In the genomic region with DNA sequence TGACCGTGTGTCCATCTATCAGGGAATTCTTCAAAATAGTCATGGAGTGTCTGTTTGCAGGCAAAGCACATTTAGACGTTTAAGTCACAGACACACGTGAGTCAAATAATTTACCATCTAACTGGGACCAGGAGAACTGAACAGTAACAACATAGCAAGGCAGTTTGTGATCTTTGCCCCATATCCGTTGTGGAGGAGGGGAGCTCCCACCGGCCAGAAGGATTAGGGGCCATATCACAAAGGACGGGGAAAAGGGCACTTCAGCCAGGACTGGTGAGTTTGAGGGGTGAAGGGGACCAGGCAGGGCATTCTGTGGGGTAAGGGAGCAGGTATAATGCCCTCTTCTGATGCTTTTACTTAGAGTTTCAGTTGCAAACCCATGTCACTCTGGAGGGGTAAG, we compare ENCODE assay signal across 19 cellular contexts. TPM values are rescaled to one million over a fixed set of nuclear protein-coding genes. Genes with fewer than 3 reads are reported as not detected.
DNase-seq lines count a peak whose midpoint lies in the region; ATAC-seq and TF ChIP-seq lines count a peak whose summit lies in the region.
"Had no signal": no experiment of that assay in that cellular context is flagged by ENCODE, and none has a peak within 500 bp of the region (broad histone marks: within the 10 kb centered on the region; RNA-seq: fewer than 3 reads in every experiment).

No MANE protein-coding gene starts in this region.

- no peaks in the 10 kb centered on the region for H3K9me3 Mint-ChIP-seq in brain
- H3K9me3 Mint-ChIP-seq in progenitor cell of endocrine pancreas (ENCODE audit: low read depth) = no peaks in the 10 kb centered on the region
- no peaks in the 10 kb centered on the region for H3K9me3 Mint-ChIP-seq in immature natural killer cell
- H3K9me3 Mint-ChIP-seq: CD8-positive, alpha-beta memory T cell had no signal

- H3K4me3 Mint-ChIP-seq in brain (no peak overlapping the region), progenitor cell of endocrine pancreas (ENCODE audit: low read depth) (no peak overlapping the region), immature natural killer cell (no peak overlapping the region)
- H3K4me3 Mint-ChIP-seq: CD8-positive, alpha-beta memory T cell had no signal

- H3K4me3 ChIP-seq in mucosa of descending colon = no peak overlapping the region
- H3K4me3 ChIP-seq: MG63, SJCRH30 had no signal

- ATAC-seq in mucosa of descending colon (peak; percentile 21), GM18909 (IDR thresholded peaks at IDR 0.05; ENCODE audit: poor library complexity, unreplicated experiment) (no peak), Right ventricle myocardium superior (ENCODE audit: poor library complexity) (no peak)

- no peaks in the 10 kb centered on the region for H3K27me3 Mint-ChIP-seq in brain
- H3K27me3 Mint-ChIP-seq in progenitor cell of endocrine pancreas = no peaks in the 10 kb centered on the region
- peaks cover 0 to 3% (median 2%) of the 10 kb centered on the region in 3 donors for H3K27me3 Mint-ChIP-seq in immature natural killer cell (ENCODE audit: low read depth in 3 of 3)
- H3K27me3 Mint-ChIP-seq: CD8-positive, alpha-beta memory T cell had no signal

- DNase-seq in NCI-H526 (lab: John Stamatoyannopoulos, UW) = peak; percentile 37 to 48
- peak in 1 of 3 donors; percentile 62 for DNase-seq in mucosa of descending colon
- no peak for DNase-seq in progenitor cell of endocrine pancreas (ENCODE audit: low spot score, unreplicated experiment)
- DNase-seq in immature natural killer cell = no peak
- DNase-seq in iPS-NIHi7 (ENCODE audit: extremely low spot score) = no peak
- DNase-seq in Right ventricle myocardium superior = no peak
- DNase-seq: AML-193; C1 segment of cervical spinal cord; CD8-positive, alpha-beta memory T cell; Kasumi-1; MG63; NCI-H1417; NCI-H1694 treated with DMSO at 0.1 percent for 48 hours; NCI-H2081 treated with DMSO at 0.1 percent for 48 hours; NCI-H2171 treated with DMSO at 0.1 percent for 48 hours; NCI-H446 treated with DMSO at 0.1 percent for 48 hours; SJCRH30 had no signal

- peaks cover 36% of the 10 kb centered on the region for H3K4me1 ChIP-seq in mucosa of descending colon (ENCODE audit: low read depth)
- H3K4me1 ChIP-seq: SJCRH30 had no signal

- peaks cover 25% of the 10 kb centered on the region for H3K4me1 Mint-ChIP-seq in brain
- peaks cover 47% of the 10 kb centered on the region for H3K4me1 Mint-ChIP-seq in progenitor cell of endocrine pancreas (ENCODE audit: low read depth)
- no peaks in the 10 kb centered on the region for H3K4me1 Mint-ChIP-seq in immature natural killer cell
- H3K4me1 Mint-ChIP-seq: CD8-positive, alpha-beta memory T cell had no signal

- H3K36me3 Mint-ChIP-seq in brain (no peaks in the 10 kb centered on the region), progenitor cell of endocrine pancreas (ENCODE audit: insufficient read depth) (no peaks in the 10 kb centered on the region), immature natural killer cell (no peaks in the 10 kb centered on the region)

- TF ChIP-seq CTCF in brain (conservative IDR thresholded peaks at IDR 0.05) (no peak), mucosa of descending colon (IDR thresholded peaks at IDR 0.05) (no peak), progenitor cell of endocrine pancreas (IDR thresholded peaks at IDR 0.05; ENCODE audit: unreplicated experiment) (no peak)

- no peaks in the 10 kb centered on the region for H3K9me3 ChIP-seq in mucosa of descending colon
- H3K9me3 ChIP-seq: MG63, SJCRH30 had no signal

- H3K27ac Mint-ChIP-seq in brain (peak overlapping the region in 3 of 5 experiments; percentile 25 to 58 (median 33)), progenitor cell of endocrine pancreas (peak overlapping the region; percentile 41), immature natural killer cell (no peak overlapping the region)

- H3K36me3 ChIP-seq in mucosa of descending colon (ENCODE audit: low read depth) = no peaks in the 10 kb centered on the region
- H3K36me3 ChIP-seq: MG63, SJCRH30 had no signal

- intact Hi-C loops in mucosa of descending colon (cut with DNase I, micrococcal nuclease) = no loop called here
- intact Hi-C loops in Right ventricle myocardium superior (cut with DNase I) = no loop called here

RNA-seq across cellular contexts. Expression of gene ELAPOR1, which starts 22.9 kb away (rescaled TPM):
- polyA plus RNA-seq in brain (ENCODE audit: insufficient read depth, low read depth, low replicate concordance) (205 TPM), immature natural killer cell (1 to 10 TPM in 2 of 3 donors, under 1 TPM in 1; 0.54 to 6.2 (median 3.0) TPM)
- total RNA-seq in mucosa of descending colon (100 to 1,000 TPM in 2 of 3 donors, 10 to 100 TPM in 1; 30.6 to 119 (median 107) TPM), progenitor cell of endocrine pancreas (10.6 and 14.6 TPM in 2 replicates), Right ventricle myocardium superior (0.19 TPM)
- total RNA-seq: SJCRH30 had no signal

RNA-seq across cellular contexts. Expression of gene TMEM167B, which starts 46.2 kb away (rescaled TPM):
- polyA plus RNA-seq in brain (ENCODE audit: insufficient read depth, low read depth, low replicate concordance) (21.1 TPM), immature natural killer cell (10 to 100 TPM; 32.4 to 44.3 (median 44.3) TPM)
- total RNA-seq in mucosa of descending colon (10 to 100 TPM; 38.5 to 48.1 (median 45.9) TPM), progenitor cell of endocrine pancreas (24.7 and 27.1 TPM in 2 replicates), Right ventricle myocardium superior (31.1 TPM)

Comparison
In these comparisons a context has a peak if more than half of its experiments do, and no peak if none do; other contexts are left out.
1. DNase-seq: peak in NCI-H526 (2 of 2); none in progenitor cell of endocrine pancreas (single experiment), immature natural killer cell (0 of 3), iPS-NIHi7 (single experiment) and Right ventricle myocardium superior (single experiment).
2. H3K27ac Mint-ChIP-seq: peak in brain (3 of 5) and progenitor cell of endocrine pancreas (single experiment); none in immature natural killer cell (0 of 6).